Comparison of ENCODE assay signal across 23 cellular contexts in genomic region chr11:45085657-45086501, GRCh38.
DNase-seq lines count a peak whose midpoint lies in the region; ATAC-seq and TF ChIP-seq lines count a peak whose summit lies in the region.
"Had no signal": no experiment of that assay in that cellular context is flagged by ENCODE, and none has a peak within 500 bp of the region (broad histone marks: within the 10 kb centered on the region; RNA-seq: fewer than 3 reads in every experiment).

No MANE protein-coding gene starts in this region.

- no peak overlapping the region for H3K4me3 ChIP-seq in NB4 (ENCODE audit: low read depth, low read length)
- H3K4me3 ChIP-seq: left lung, thoracic aorta had no signal

- H3K27me3 Mint-ChIP-seq in brain (peaks cover 10% of the 10 kb centered on the region), osteocyte (ENCODE audit: unreplicated experiment) (no peaks in the 10 kb centered on the region)

- H3K4me1 Mint-ChIP-seq in brain: peaks cover 76% of the 10 kb centered on the region
- H3K4me1 Mint-ChIP-seq in osteocyte (ENCODE audit: unreplicated experiment): peaks cover 78% of the 10 kb centered on the region

- TF ChIP-seq POLR2A in NB4 (IDR thresholded peaks at IDR 0.05; ENCODE audit: extremely low read depth, insufficient read length): no peak

- peak; percentile 47 for DNase-seq in NCI-H2171 treated with DMSO at 0.1 percent for 48 hours (lab: John Stamatoyannopoulos, UW)
- DNase-seq in NCI-H2171 (lab: John Stamatoyannopoulos, UW): no peak
- DNase-seq in NB4 (ENCODE audit: low read depth): peak; percentile 83
- DNase-seq in osteocyte (ENCODE audit: extremely low spot score, unreplicated experiment): no peak
- DNase-seq in cerebellum (ENCODE audit: low spot score): no peak
- DNase-seq in foreskin melanocyte: no peak
- DNase-seq: activated CD4-positive, CD25-positive, alpha-beta regulatory T cell treated with anti-CD3 and anti-CD28 coated beads, Interleukin-2, amount 50 U/mL, for 72 hours; activated CD8-positive, alpha-beta memory T cell treated with anti-CD3 and anti-CD28 coated beads for 24 hours; activated T-cell treated with anti-CD3 and anti-CD28 coated beads, Interleukin-2, amount 50 U/mL, for 4 hours; effector memory CD4-positive, alpha-beta T cell; glutamatergic neuron; Kasumi-1; left lung; midbrain; NCI-H1092 treated with DMSO at 0.1 percent for 48 hours; posterior cingulate gyrus; RPMI8226 had no signal

- ATAC-seq in GM18517 (IDR thresholded peaks at IDR 0.05; ENCODE audit: unreplicated experiment): no peak
- ATAC-seq: activated naive CD4-positive, alpha-beta T cell treated with anti-CD3 and anti-CD28 coated beads, Interleukin-2, amount 50 U/mL, for 72 hours; activated T-cell treated with anti-CD3 and anti-CD28 coated beads, Interleukin-2, amount 50 U/mL, for 4 hours; left lung; natural killer cell treated with Interleukin-12 subunit alpha and Interleukin-12 subunit beta and Interleukin-15 and Interleukin-18, amount 100 ng/mL, for 72 hours had no signal

- H3K4me3 Mint-ChIP-seq in brain: no peak overlapping the region
- no peak overlapping the region for H3K4me3 Mint-ChIP-seq in osteocyte (ENCODE audit: unreplicated experiment)
- H3K4me3 Mint-ChIP-seq: activated T-cell treated with anti-CD3 and anti-CD28 coated beads, Interleukin-2, amount 50 U/mL, for 4 hours; CD14-positive monocyte; natural killer cell treated with Interleukin-12 subunit alpha and Interleukin-12 subunit beta and Interleukin-15 and Interleukin-18, amount 100 ng/mL, for 72 hours had no signal

- H3K9me3 Mint-ChIP-seq in brain: peaks cover 4 to 22% (median 16%) of the 10 kb centered on the region in 5 experiments
- H3K9me3 Mint-ChIP-seq in osteocyte (ENCODE audit: unreplicated experiment): no peaks in the 10 kb centered on the region
- H3K9me3 Mint-ChIP-seq: natural killer cell treated with Interleukin-12 subunit alpha and Interleukin-12 subunit beta and Interleukin-15 and Interleukin-18, amount 100 ng/mL, for 72 hours had no signal

- H3K36me3 Mint-ChIP-seq in brain (no peaks in the 10 kb centered on the region), osteocyte (ENCODE audit: unreplicated experiment) (no peaks in the 10 kb centered on the region)

- TF ChIP-seq CTCF in NB4 (IDR thresholded peaks at IDR 0.05; ENCODE audit: low read depth, low read length): no peak
- TF ChIP-seq CTCF in brain (conservative IDR thresholded peaks at IDR 0.05): no peak
- TF ChIP-seq CTCF in osteocyte (IDR thresholded peaks at IDR 0.05): no peak

- H3K27ac Mint-ChIP-seq in brain (peak overlapping the region; percentile 8 to 95 (median 67)), osteocyte (ENCODE audit: unreplicated experiment) (peak overlapping the region; percentile 75)
- H3K27ac Mint-ChIP-seq: CD14-positive monocyte had no signal

Comparison
In these comparisons a context has a peak if more than half of its experiments do, and no peak if none do; other contexts are left out.
1. DNase-seq: peak in NCI-H2171 treated with DMSO at 0.1 percent for 48 hours (single experiment) and NB4 (single experiment); none in NCI-H2171 (single experiment), osteocyte (single experiment), cerebellum (single experiment) and foreskin melanocyte (single experiment).